9 cellular contexts compared by ENCODE assay signal in genomic region chr2:164992818-164993217, GRCh38. TPM values are rescaled to one million over a fixed set of nuclear protein-coding genes. Genes with fewer than 3 reads are reported as not detected.
DNase-seq lines count a peak whose midpoint lies in the region; ATAC-seq and TF ChIP-seq lines count a peak whose summit lies in the region.
"Had no signal": no experiment of that assay in that cellular context is flagged by ENCODE, and none has a peak within 500 bp of the region (broad histone marks: within the 10 kb centered on the region; RNA-seq: fewer than 3 reads in every experiment).

No MANE protein-coding gene starts in this region.

- no peaks in the 10 kb centered on the region for H4K20me1 ChIP-seq in KMS-11 (ENCODE audit: insufficient read depth)
- H4K20me1 ChIP-seq in PC-9 (ENCODE audit: insufficient read depth): no peaks in the 10 kb centered on the region

- no TSS peak for BruUV-seq in PC-9 (replicated peaks; lab: Mats Ljungman, UMichigan)

- no peaks in the 10 kb centered on the region for H3K9me3 ChIP-seq in PC-9 (ENCODE audit: insufficient read depth, low read depth)

- H3K79me2 ChIP-seq in KMS-11 (ENCODE audit: insufficient read depth, low read depth) (no peaks in the 10 kb centered on the region), PC-9 (ENCODE audit: low read depth) (no peaks in the 10 kb centered on the region)

- peaks cover 30% of the 10 kb centered on the region for H3K4me1 ChIP-seq in KMS-11 (ENCODE audit: low read depth, poor library complexity, severe bottlenecking)
- no peaks in the 10 kb centered on the region for H3K4me1 ChIP-seq in PC-9 (replicated peaks; ENCODE audit: insufficient read depth)

- in situ Hi-C loops in astrocyte of the cerebellum (cut with HindIII; ENCODE audit: low sequenced_read_pairs): no loop called here

- CTCF ChIA-PET in PC-9 (lab: Charles Lee): interaction anchor here (0.5 to 0.8 kb wide), 4 partner anchors 13 to 1135 kb away, joined by 3 to 8 read pairs (median 3); partner anchors contain the start of genes SCN1A and SCN3A

- peak; percentile 7 for DNase-seq in activated CD4-positive, CD25-positive, alpha-beta regulatory T cell treated with anti-CD3 and anti-CD28 coated beads, Interleukin-2, amount 50 U/mL, for 16 hours (ENCODE audit: low read depth, low spot score)
- no peak for DNase-seq in activated CD4-positive, CD25-positive, alpha-beta regulatory T cell treated with anti-CD3 and anti-CD28 coated beads, Interleukin-2, amount 50 U/mL, for 72 hours
- DNase-seq in PC-9 (peak; percentile 14 to 64), astrocyte of the cerebellum (ENCODE audit: low read depth) (peak; percentile 89), iris pigment epithelial cell (ENCODE audit: low read depth) (peak; percentile 90)
- DNase-seq in stimulated activated CD4-positive, alpha-beta T cell treated with anti-CD3 and anti-CD28 coated beads, Interleukin-2, amount 100 ng/mL, for 48 hours: peak; percentile 28 to 51

- no peaks in the 10 kb centered on the region for H3K27me3 ChIP-seq in KMS-11 (ENCODE audit: insufficient read depth, low read depth)
- no peaks in the 10 kb centered on the region for H3K27me3 ChIP-seq in PC-9 (ENCODE audit: insufficient read depth, low read depth)

- intact Hi-C loops in PC-9 (cut with micrococcal nuclease; ENCODE audit: unreplicated experiment): loop anchor here (5.0 kb wide), 1 partner anchor 256 kb away; no protein-coding TSS in a partner anchor

- peak; percentile 58 for ATAC-seq in GM21786 (IDR thresholded peaks at IDR 0.05; ENCODE audit: unreplicated experiment)

- H3K4me2 ChIP-seq in KMS-11: peak overlapping the region; percentile 78; the same call in 1 of the 2 replicates
- H3K4me2 ChIP-seq in PC-9: no peak overlapping the region

- H3K4me3 ChIP-seq in KMS-11 (IDR thresholded peaks at IDR 0.05; ENCODE audit: insufficient read depth, low read depth, low read length): no peak overlapping the region
- no peak overlapping the region for H3K4me3 ChIP-seq in PC-9
- H3K4me3 ChIP-seq in astrocyte of the cerebellum (ENCODE audit: low read depth, low read length): no peak overlapping the region

- POLR2A ChIA-PET in PC-9 (lab: Charles Lee; ENCODE audit: unreplicated experiment): interaction anchor here (0.6 kb wide), 2 partner anchors 116 to 211 kb away, joined by 5 to 6 read pairs; partner anchors contain the start of gene SCN3A

- TF ChIP-seq CTCF in KMS-11 (conservative IDR thresholded peaks at IDR 0.05; ENCODE audit: low read depth, low read length) (peak; percentile 76), PC-9 (conservative IDR thresholded peaks at IDR 0.05) (peak; percentile 65), astrocyte of the cerebellum (IDR thresholded peaks at IDR 0.05; ENCODE audit: low read depth, low read length, missing control alignments) (peak; percentile 23)

- H3K9ac ChIP-seq in KMS-11: no peak overlapping the region; the same call in 1 of the 2 replicates

- H3K27ac ChIP-seq in KMS-11: peak overlapping the region; percentile 70; the same call in 1 of the 2 replicates
- no peak overlapping the region for H3K27ac ChIP-seq in PC-9

- H3K9me2 ChIP-seq in PC-9 (ENCODE audit: insufficient read depth): no peaks in the 10 kb centered on the region

- peak overlapping the region; percentile 9; the same call in 1 of the 2 replicates for H2AFZ ChIP-seq in KMS-11 (ENCODE audit: low read depth)
- H2AFZ ChIP-seq in PC-9: no peak overlapping the region

- no peaks in the 10 kb centered on the region for H3K36me3 ChIP-seq in KMS-11 (ENCODE audit: insufficient read depth)
- H3K36me3 ChIP-seq in PC-9 (ENCODE audit: low read depth): no peaks in the 10 kb centered on the region

- H3F3A ChIP-seq in PC-9 (ENCODE audit: insufficient read depth, low read depth): no peaks in the 10 kb centered on the region

RNA-seq across cellular contexts. Expression of gene SLC38A11, which starts 37.5 kb away (rescaled TPM):
- total RNA-seq in PC-9 (2021): not detected in 2 replicates
- total RNA-seq: CD8-positive, alpha-beta memory T cell had no signal

Comparison
In these comparisons a context has a peak if more than half of its experiments do, and no peak if none do; other contexts are left out.
1. CTCF ChIP-seq: peak in every context shown above with its lines; median percentile 76 in KMS-11; 65 in PC-9; 23 in astrocyte of the cerebellum.